In genomic region chr9:92506184-92506857, GRCh38 we compare ENCODE assay signal across 9 cellular contexts. TPM values are rescaled to one million over a fixed set of nuclear protein-coding genes. Genes with fewer than 3 reads are reported as not detected.
DNase-seq lines count a peak whose midpoint lies in the region; ATAC-seq and TF ChIP-seq lines count a peak whose summit lies in the region.
"Had no signal": no experiment of that assay in that cellular context is flagged by ENCODE, and none has a peak within 500 bp of the region (broad histone marks: within the 10 kb centered on the region; RNA-seq: fewer than 3 reads in every experiment).

No MANE protein-coding gene starts in this region.

- H3K9me3 ChIP-seq in psoas muscle: no peaks in the 10 kb centered on the region

- peaks cover 11% of the 10 kb centered on the region for H3K4me1 ChIP-seq in psoas muscle

- no peaks in the 10 kb centered on the region for H3K27me3 ChIP-seq in psoas muscle (ENCODE audit: insufficient read depth in 3 of 3, low read length in 2 of 3)

- 47 to 64% (median 60%) methylated on average over 3 of the region's 3 CpGs for WGBS in psoas muscle, 3 donors

- no peaks in the 10 kb centered on the region for H3K36me3 Mint-ChIP-seq in activated T-cell treated with anti-CD3 and anti-CD28 coated beads, Interleukin-2, amount 50 U/mL, for 72 hours (ENCODE audit: insufficient read depth in 2 of 2)

- DNase-seq in Ammon's horn (ENCODE audit: low spot score): peak; percentile 41
- DNase-seq in SW480 (ENCODE audit: low spot score): peak; percentile 25
- DNase-seq in fibroblast of the conjunctiva (ENCODE audit: low read depth): peak; percentile 99
- DNase-seq in psoas muscle: peak; percentile 46 to 62
- DNase-seq in NCI-H2171 (lab: John Stamatoyannopoulos, UW): no peak
- no peak for DNase-seq in stimulated activated CD4-positive, alpha-beta T cell treated with anti-CD3 and anti-CD28 coated beads, Interleukin-1b, Interleukin-23, amount 100 ng/mL, for 48 hours
- no peak for DNase-seq in activated T-cell treated with anti-CD3 and anti-CD28 coated beads, Interleukin-2, amount 50 U/mL, for 72 hours
- DNase-seq: midbrain had no signal

- H3K4me1 Mint-ChIP-seq in activated T-cell treated with anti-CD3 and anti-CD28 coated beads, Interleukin-2, amount 50 U/mL, for 72 hours (ENCODE audit: low read depth): no peaks in the 10 kb centered on the region

- no peaks in the 10 kb centered on the region for H3K27me3 Mint-ChIP-seq in activated T-cell treated with anti-CD3 and anti-CD28 coated beads, Interleukin-2, amount 50 U/mL, for 72 hours (ENCODE audit: low read depth)

- no peak overlapping the region for H3K27ac ChIP-seq in psoas muscle

- no peak for TF ChIP-seq CTCF in psoas muscle (IDR thresholded peaks at IDR 0.05)

- H3K36me3 ChIP-seq in psoas muscle (ENCODE audit: insufficient read depth in 1 of 2, low read depth in 1 of 2): no peaks in the 10 kb centered on the region

- no peaks in the 10 kb centered on the region for H3K9me3 Mint-ChIP-seq in activated T-cell treated with anti-CD3 and anti-CD28 coated beads, Interleukin-2, amount 50 U/mL, for 72 hours

- intact Hi-C loops in psoas muscle (cut with DNase I): no loop called here

- H3K27ac Mint-ChIP-seq in activated T-cell treated with anti-CD3 and anti-CD28 coated beads, Interleukin-2, amount 50 U/mL, for 72 hours: no peak overlapping the region

- no peak overlapping the region for H3K4me3 Mint-ChIP-seq in activated T-cell treated with anti-CD3 and anti-CD28 coated beads, Interleukin-2, amount 50 U/mL, for 72 hours

- no peak overlapping the region for H3K4me3 ChIP-seq in psoas muscle

- ATAC-seq in psoas muscle (peak in 3 of 4 donors; percentile 46 to 53 (median 48)), GM18511 (IDR thresholded peaks at IDR 0.05; ENCODE audit: unreplicated experiment) (no peak)
- no peak for ATAC-seq in activated T-cell treated with anti-CD3 and anti-CD28 coated beads, Interleukin-2, amount 50 U/mL, for 72 hours (replicated peaks in 1 of 2)

RNA-seq across cellular contexts. Expression of gene ASPN, which starts 24.0 kb away (rescaled TPM):
- 1 to 10 TPM in 3 of 4 donors, under 1 TPM in 1; 0.52 to 5.7 (median 1.4) TPM for total RNA-seq in psoas muscle
- polyA plus RNA-seq in psoas muscle: 1 to 10 TPM in 2 of 3 donors, under 1 TPM in 1; 0.82 to 1.2 (median 1.2) TPM
- not detected for total RNA-seq in activated T-cell treated with anti-CD3 and anti-CD28 coated beads, Interleukin-2, amount 50 U/mL, for 72 hours

RNA-seq across cellular contexts. Expression of gene ECM2, which starts 29.5 kb away (rescaled TPM):
- total RNA-seq in psoas muscle: 1 to 10 TPM; 1.9 to 7.8 (median 3.2) TPM
- polyA plus RNA-seq in psoas muscle: 1 to 10 TPM; 1.2 to 2.7 (median 1.4) TPM
- not detected for total RNA-seq in activated T-cell treated with anti-CD3 and anti-CD28 coated beads, Interleukin-2, amount 50 U/mL, for 72 hours

Comparison
In these comparisons a context has a peak if more than half of its experiments do, and no peak if none do; other contexts are left out.
1. DNase-seq: peak in Ammon's horn (single experiment), SW480 (single experiment), fibroblast of the conjunctiva (single experiment) and psoas muscle (2 of 2); none in NCI-H2171 (single experiment), stimulated activated CD4-positive, alpha-beta T cell treated with anti-CD3 and anti-CD28 coated beads, Interleukin-1b, Interleukin-23, amount 100 ng/mL, for 48 hours (single experiment) and activated T-cell treated with anti-CD3 and anti-CD28 coated beads, Interleukin-2, amount 50 U/mL, for 72 hours (0 of 2).
2. ATAC-seq: peak in psoas muscle (3 of 4); none in GM18511 (single experiment) and activated T-cell treated with anti-CD3 and anti-CD28 coated beads, Interleukin-2, amount 50 U/mL, for 72 hours (0 of 2).